Comparison of ENCODE assay signal across 28 cellular contexts in the genomic region with DNA sequence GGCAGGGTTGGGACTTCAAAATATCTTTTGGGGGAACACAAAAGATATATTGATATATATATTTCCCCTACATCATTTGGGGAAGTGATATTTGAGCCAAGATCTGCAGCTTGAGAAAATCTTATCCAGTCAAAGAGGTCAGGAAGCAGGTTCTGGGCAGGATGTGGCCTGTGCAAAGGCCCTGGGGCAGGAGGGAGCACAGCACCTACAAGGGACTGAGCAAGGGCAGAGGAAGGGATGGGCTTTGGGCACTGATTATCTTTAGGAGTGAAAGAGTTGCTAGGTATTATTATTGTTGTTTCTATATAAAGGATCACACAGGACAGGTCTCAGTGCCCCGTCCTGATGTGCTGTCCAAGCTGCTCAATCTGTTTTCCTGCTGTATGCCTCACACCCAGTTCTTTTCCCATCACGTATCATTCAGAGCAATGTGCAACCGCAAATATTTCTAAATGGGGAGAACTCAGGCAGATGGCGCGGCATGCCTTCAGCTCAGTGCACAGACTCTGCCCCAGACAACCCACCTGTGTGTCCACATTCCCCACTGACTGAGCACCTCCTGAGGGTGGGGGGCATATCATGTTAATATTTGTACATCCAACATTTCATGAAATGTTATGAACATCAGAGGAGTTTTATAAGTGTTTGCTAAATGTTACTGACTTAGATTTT. TPM values are rescaled to one million over a fixed set of nuclear protein-coding genes. Genes with fewer than 3 reads are reported as not detected.
"Had no signal": no experiment of that assay in that cellular context is flagged by ENCODE, and none has a peak within 500 bp of the region (broad histone marks: within the 10 kb centered on the region; RNA-seq: fewer than 3 reads in every experiment).

No MANE protein-coding gene starts in this region.

- H3K36me3 Mint-ChIP-seq: naive thymus-derived CD8-positive, alpha-beta T cell; stimulated activated memory B cell treated with anti-CD40 and anti-IgM and Interleukin-4, amounts not matched to agents 10 μg/mL and 1 μg/mL and 100 μg/mL, for 72 hours; type B pancreatic cell had no signal

- H3K27ac Mint-ChIP-seq: nephron; stimulated activated memory B cell treated with anti-CD40 and anti-IgM and Interleukin-4, amounts not matched to agents 10 μg/mL and 1 μg/mL and 100 μg/mL, for 72 hours; stimulated activated naive CD8-positive, alpha-beta T cell treated with anti-CD3 and anti-CD28 coated beads, Interleukin-15, amount 100 ng/mL, for 72 hours; type B pancreatic cell had no signal

- H3K36me3 ChIP-seq: pancreas, prostate gland, right lobe of liver, tibial nerve, uterus had no signal

- H3K4me1 ChIP-seq: pancreas, prostate gland, right lobe of liver, uterus had no signal

- H3K9me3 ChIP-seq: mucosa of descending colon, pancreas, prostate gland, right lobe of liver, tibial nerve, uterus had no signal

- H3K27me3 Mint-ChIP-seq: stimulated activated memory B cell treated with anti-CD40 and anti-IgM and Interleukin-4, amounts not matched to agents 10 μg/mL and 1 μg/mL and 100 μg/mL, for 72 hours; type B pancreatic cell had no signal

- H3K9me3 Mint-ChIP-seq: naive thymus-derived CD8-positive, alpha-beta T cell; nephron; neural crest cell; stimulated activated memory B cell treated with anti-CD40 and anti-IgM and Interleukin-4, amounts not matched to agents 10 μg/mL and 1 μg/mL and 100 μg/mL, for 72 hours; stimulated activated naive CD8-positive, alpha-beta T cell treated with anti-CD3 and anti-CD28 coated beads, Interleukin-15, amount 100 ng/mL, for 72 hours; type B pancreatic cell had no signal

- H3K4me3 ChIP-seq: hepatocyte, lung, mucosa of descending colon, pancreas, prostate gland, right lobe of liver, smooth muscle cell, tibial nerve, uterus had no signal

- H3K4me1 Mint-ChIP-seq: nephron; stimulated activated memory B cell treated with anti-CD40 and anti-IgM and Interleukin-4, amounts not matched to agents 10 μg/mL and 1 μg/mL and 100 μg/mL, for 72 hours had no signal

- H3K27me3 ChIP-seq: hepatocyte, pancreas, right lobe of liver, tibial nerve, uterus had no signal

- H3K4me2 ChIP-seq: hepatocyte, smooth muscle cell had no signal

- H3K27ac ChIP-seq: hepatocyte, pancreas, prostate gland, right lobe of liver, tibial nerve, uterus had no signal

- ATAC-seq: left lobe of liver; mucosa of descending colon; naive thymus-derived CD8-positive, alpha-beta T cell; pancreas; right lobe of liver; stimulated activated memory B cell treated with anti-CD40 and anti-IgM and Interleukin-4, amounts not matched to agents 10 μg/mL and 1 μg/mL and 100 μg/mL, for 72 hours; stimulated activated naive CD8-positive, alpha-beta T cell treated with anti-CD3 and anti-CD28 coated beads, Interleukin-15, amount 100 ng/mL, for 72 hours had no signal

- FAIRE-seq: pancreas had no signal

- H3K4me3 Mint-ChIP-seq: naive thymus-derived CD8-positive, alpha-beta T cell; nephron; neural crest cell; stimulated activated memory B cell treated with anti-CD40 and anti-IgM and Interleukin-4, amounts not matched to agents 10 μg/mL and 1 μg/mL and 100 μg/mL, for 72 hours; stimulated activated naive CD8-positive, alpha-beta T cell treated with anti-CD3 and anti-CD28 coated beads, Interleukin-15, amount 100 ng/mL, for 72 hours; type B pancreatic cell had no signal

- H2AFZ ChIP-seq: hepatocyte had no signal

- DNase-seq: islet precursor cell; mesendoderm; midbrain; mucosa of descending colon; naive thymus-derived CD8-positive, alpha-beta T cell; nucleus accumbens; pancreas; posterior cingulate gyrus; retina; stimulated activated CD4-positive, alpha-beta T cell treated with anti-CD3 and anti-CD28 coated beads, Interleukin-1b, Interleukin-23, amount 100 ng/mL, for 48 hours; stimulated activated CD4-positive, alpha-beta T cell treated with anti-CD3 and anti-CD28 coated beads, Interleukin-2, amount 100 ng/mL, for 48 hours; stimulated activated CD4-positive, alpha-beta T cell treated with anti-CD3 and anti-CD28 coated beads, Interleukin-4, amount 100 ng/mL, for 4 hours; stimulated activated CD8-positive, alpha-beta memory T cell treated with anti-CD3 and anti-CD28 coated beads, Interleukin-4, amount 100 ng/mL, for 48 hours; stimulated activated naive CD4-positive, alpha-beta T cell treated with Interleukin-2 at 50 U/mL for 16 hours; stimulated activated naive CD8-positive, alpha-beta T cell treated with anti-CD3 and anti-CD28 coated beads, Interleukin-15, amount 100 ng/mL, for 72 hours; substantia nigra; uterus had no signal

- H3K79me2 ChIP-seq: hepatocyte had no signal

RNA-seq across cellular contexts. Expression of a gene that starts 49.3 kb away (rescaled TPM):
- polyA plus RNA-seq: naive thymus-derived CD8-positive, alpha-beta T cell had no signal
